In the genomic region with DNA sequence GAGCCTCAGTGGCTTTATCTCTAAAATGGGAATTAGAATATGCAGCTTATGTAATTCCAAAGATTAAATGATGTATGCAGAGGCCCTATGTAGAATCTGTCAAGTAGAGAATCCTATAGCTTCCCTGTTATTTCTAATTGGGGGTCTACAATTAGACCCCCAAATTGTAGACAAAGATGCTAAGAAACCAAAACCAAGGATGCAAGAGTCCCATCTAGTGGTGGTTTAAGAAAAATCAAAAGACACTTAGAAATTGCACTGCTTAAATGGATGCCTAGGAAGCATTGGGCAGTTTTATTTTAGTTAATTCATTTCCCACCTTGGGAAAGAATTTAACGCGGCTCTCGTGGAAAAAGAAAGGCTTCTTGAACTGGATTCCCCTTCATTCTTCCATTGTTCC, we compare ENCODE assay signal across 2 cellular contexts.
TF ChIP-seq lines count a peak whose summit lies in the region.

No MANE protein-coding gene starts in this region.

TF ChIP-seq in SK-N-SH, 30 proteins besides CTCF, POLR2A, EP300 and RAD21 (continued from another document):
- TF ChIP-seq ZBTB33 (IDR thresholded peaks at IDR 0.05; ENCODE audit: borderline replicate concordance, low read depth), result no peak
- no peak for TF ChIP-seq NRF1 (IDR thresholded peaks at IDR 0.05; ENCODE audit: low read depth, low read length)
- TF ChIP-seq TCF12 (IDR thresholded peaks at IDR 0.05), result no peak
- no peak for TF ChIP-seq RFX5 (IDR thresholded peaks at IDR 0.05; ENCODE audit: low read length)
- TF ChIP-seq JUND (IDR thresholded peaks at IDR 0.05), result no peak

TF ChIP-seq in SK-N-SH treated with all-trans-retinoic acid at 6 μM for 48 hours, 23 proteins besides CTCF, POLR2A, EP300 and RAD21 (continued from another document):
- no peak for TF ChIP-seq BACH2 (CRISPR knock-in tag; IDR thresholded peaks at IDR 0.05; ENCODE audit: borderline replicate concordance)
- TF ChIP-seq CSDC2 (CRISPR knock-in tag; IDR thresholded peaks at IDR 0.05), result no peak
- no peak for TF ChIP-seq PPARA (CRISPR knock-in tag; IDR thresholded peaks at IDR 0.05; ENCODE audit: borderline replicate concordance)
- no peak for TF ChIP-seq ZNF565 (CRISPR knock-in tag; conservative IDR thresholded peaks at IDR 0.05; ENCODE audit: low read depth)
- TF ChIP-seq RARB (CRISPR knock-in tag; IDR thresholded peaks at IDR 0.05), result no peak
- TF ChIP-seq ZNF8 (CRISPR knock-in tag; IDR thresholded peaks at IDR 0.05), result no peak
- TF ChIP-seq ZC3H10 (CRISPR knock-in tag; IDR thresholded peaks at IDR 0.05), result no peak
- TF ChIP-seq POU6F1 (CRISPR knock-in tag; IDR thresholded peaks at IDR 0.05; ENCODE audit: borderline replicate concordance, low read depth), result no peak
- TF ChIP-seq ARNTL (CRISPR knock-in tag; IDR thresholded peaks at IDR 0.05; ENCODE audit: borderline replicate concordance, low read depth), result no peak
- no peak for TF ChIP-seq GLIS3 (CRISPR knock-in tag; IDR thresholded peaks at IDR 0.05)
- no peak for TF ChIP-seq ISL1 (CRISPR knock-in tag; IDR thresholded peaks at IDR 0.05)
- TF ChIP-seq ESRRG (CRISPR knock-in tag; IDR thresholded peaks at IDR 0.05), result no peak
- TF ChIP-seq TCF4 (CRISPR knock-in tag; IDR thresholded peaks at IDR 0.05; ENCODE audit: borderline replicate concordance), result no peak
- TF ChIP-seq OSR1 (CRISPR knock-in tag; IDR thresholded peaks at IDR 0.05), result no peak
- no peak for TF ChIP-seq ZFP30 (CRISPR knock-in tag; IDR thresholded peaks at IDR 0.05)
